Comparison of ENCODE assay signal across 1 cellular context in genomic region chr12:51049525-51049924, GRCh38.
TF ChIP-seq lines count a peak whose summit lies in the region.

No MANE protein-coding gene starts in this region.

TF ChIP-seq in H1, 55 proteins besides CTCF, POLR2A, EP300 and RAD21:
- no peak for TF ChIP-seq GABPA (IDR thresholded peaks at IDR 0.05; ENCODE audit: borderline replicate concordance, insufficient read depth, low read length)
- TF ChIP-seq BRCA1 (IDR thresholded peaks at IDR 0.05; ENCODE audit: low read depth, low read length), result no peak
- TF ChIP-seq CBX5 (IDR thresholded peaks at IDR 0.05; ENCODE audit: low read depth, low read length), result no peak
- TF ChIP-seq SIRT6 (IDR thresholded peaks at IDR 0.05; ENCODE audit: low read length), result no peak
- TF ChIP-seq CREB1 (IDR thresholded peaks at IDR 0.05), result no peak
- TF ChIP-seq SP2 (IDR thresholded peaks at IDR 0.05; ENCODE audit: low read length), result no peak
- no peak for TF ChIP-seq USF2 (IDR thresholded peaks at IDR 0.05; ENCODE audit: low read length)
- no peak for TF ChIP-seq SUZ12 (IDR thresholded peaks at IDR 0.05; ENCODE audit: low read length)
- no peak for TF ChIP-seq MAFK (IDR thresholded peaks at IDR 0.05; ENCODE audit: low read depth, low read length)
- TF ChIP-seq BCL11A (IDR thresholded peaks at IDR 0.05; ENCODE audit: low read depth in 2 of 2, low read length in 2 of 2), result no peak
- no peak for TF ChIP-seq SIX5 (IDR thresholded peaks at IDR 0.05; ENCODE audit: low read depth, low read length)
